Comparison of ENCODE assay signal across 8 cellular contexts in the genomic region with DNA sequence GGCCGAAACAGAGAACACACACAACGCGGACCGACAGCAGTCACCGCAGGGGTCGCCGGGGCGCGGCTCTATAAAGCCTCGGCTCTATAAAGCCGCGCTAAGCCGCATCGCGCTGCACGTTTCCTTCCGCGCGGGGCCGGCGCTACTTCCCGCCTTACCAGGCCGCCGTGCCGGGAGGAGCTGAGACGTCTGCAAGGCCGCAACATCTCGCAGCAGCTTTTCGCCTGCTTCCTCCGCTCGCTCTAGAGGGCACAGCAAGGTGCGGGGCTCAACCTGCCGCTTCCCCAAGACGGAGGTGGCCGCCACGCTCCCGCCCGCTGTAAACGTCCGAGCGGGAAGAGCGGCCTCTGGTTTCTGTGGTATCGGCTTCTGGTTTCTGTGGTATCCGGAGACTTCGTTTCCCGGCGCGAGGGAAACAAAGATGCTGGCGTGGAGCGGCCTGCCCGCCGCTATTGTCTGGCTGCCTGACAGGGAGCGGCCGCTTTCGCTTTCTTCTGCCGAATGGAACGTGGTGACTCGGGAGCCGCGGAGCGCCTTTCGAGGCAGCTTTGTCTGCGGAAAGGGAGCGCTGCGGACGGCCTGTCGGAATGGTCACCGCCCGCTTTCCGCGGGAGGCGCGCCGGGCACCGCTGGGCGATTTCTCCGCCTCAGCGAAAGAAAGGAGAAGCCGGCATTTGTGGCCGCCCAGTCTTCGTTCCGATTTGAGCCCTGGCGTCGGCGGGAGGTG.
DNase-seq lines count a peak whose midpoint lies in the region; ATAC-seq and TF ChIP-seq lines count a peak whose summit lies in the region.

No MANE protein-coding gene starts in this region.

- no peaks in the 10 kb centered on the region for H3F3A ChIP-seq in neural cell (ENCODE audit: insufficient read depth, low read length, poor library complexity, severe bottlenecking)

- TF ChIP-seq EP300 in neural cell (conservative IDR thresholded peaks at IDR 0.05; ENCODE audit: poor library complexity, severe bottlenecking): peak; percentile 46

- H4K20me1 ChIP-seq in neural cell (ENCODE audit: insufficient read depth): no peaks in the 10 kb centered on the region

- peak; percentile 69 for DNase-seq in Caki2 (ENCODE audit: low read depth)
- peak; percentile 88 to 97 (median 93) for DNase-seq in Peyer's patch
- DNase-seq in activated gamma-delta T cell (lab: John Stamatoyannopoulos, UW): peak; percentile 77
- peak; percentile 93 to 95 for DNase-seq in foreskin fibroblast

- peak overlapping the region; percentile 89 for H3K4me3 Mint-ChIP-seq in stimulated activated naive CD8-positive, alpha-beta T cell treated with anti-CD3 and anti-CD28 coated beads, Interleukin-15, Interleukin-2, amounts not matched to agents 100 ng/mL and 50 ng/mL, for 24 hours

- H3K36me3 Mint-ChIP-seq in stimulated activated naive CD8-positive, alpha-beta T cell treated with anti-CD3 and anti-CD28 coated beads, Interleukin-15, Interleukin-2, amounts not matched to agents 100 ng/mL and 50 ng/mL, for 24 hours (ENCODE audit: low read depth): no peaks in the 10 kb centered on the region

- H3K4me2 ChIP-seq in neural cell (ENCODE audit: low read length): peak overlapping the region; percentile 95

- H3K9me3 ChIP-seq in Peyer's patch (no peaks in the 10 kb centered on the region), neural cell (ENCODE audit: low read length) (no peaks in the 10 kb centered on the region)

- peak; percentile 79 for ATAC-seq in GM19397 (IDR thresholded peaks at IDR 0.05; ENCODE audit: unreplicated experiment)
- ATAC-seq in HG03558 (IDR thresholded peaks at IDR 0.05; ENCODE audit: extremely low read depth, unreplicated experiment): peak; percentile 54

- peaks cover 0 to 12% (median 4%) of the 10 kb centered on the region in 4 donors for H3K4me1 ChIP-seq in Peyer's patch

- peak overlapping the region; percentile 98 for H3K9ac ChIP-seq in neural cell (ENCODE audit: low read length)

- H3K27ac Mint-ChIP-seq in stimulated activated naive CD8-positive, alpha-beta T cell treated with anti-CD3 and anti-CD28 coated beads, Interleukin-15, Interleukin-2, amounts not matched to agents 100 ng/mL and 50 ng/mL, for 24 hours: peak overlapping the region; percentile 92

- H3K4me3 ChIP-seq in Peyer's patch (peak overlapping the region; percentile 56 to 84 (median 74)), foreskin fibroblast (ENCODE audit: low read depth in 1 of 2, low read length in 2 of 2) (peak overlapping the region; percentile 64 to 75), neural cell (ENCODE audit: low read length) (peak overlapping the region; percentile 82)

- H3K27ac ChIP-seq in Peyer's patch (peak overlapping the region; percentile 89 to 95 (median 94)), neural cell (ENCODE audit: low read length) (peak overlapping the region; percentile 97)

- peaks cover under 1% of the 10 kb centered on the region for H3K27me3 Mint-ChIP-seq in stimulated activated naive CD8-positive, alpha-beta T cell treated with anti-CD3 and anti-CD28 coated beads, Interleukin-15, Interleukin-2, amounts not matched to agents 100 ng/mL and 50 ng/mL, for 24 hours

- TF ChIP-seq RAD21 in neural cell (conservative IDR thresholded peaks at IDR 0.05): peak; percentile 62

- H3K27me3 ChIP-seq in Peyer's patch (no peaks in the 10 kb centered on the region), neural cell (ENCODE audit: insufficient read depth, low read depth, low read length) (no peaks in the 10 kb centered on the region)

- H3K9me3 Mint-ChIP-seq in stimulated activated naive CD8-positive, alpha-beta T cell treated with anti-CD3 and anti-CD28 coated beads, Interleukin-15, Interleukin-2, amounts not matched to agents 100 ng/mL and 50 ng/mL, for 24 hours: no peaks in the 10 kb centered on the region

- H2AFZ ChIP-seq in neural cell (ENCODE audit: low read depth, low read length): peak overlapping the region; percentile 88

- peaks cover 20% of the 10 kb centered on the region for H3K79me2 ChIP-seq in neural cell (replicated peaks; ENCODE audit: insufficient read depth, low read length)

- TF ChIP-seq CTCF in Peyer's patch (IDR thresholded peaks at IDR 0.05): peak in 1 of 6 experiments; percentile 26
- TF ChIP-seq CTCF in foreskin fibroblast (IDR thresholded peaks at IDR 0.05; ENCODE audit: low read depth, low read length): no peak
- TF ChIP-seq CTCF in neural cell (IDR thresholded peaks at IDR 0.05; ENCODE audit: poor library complexity, severe bottlenecking): peak; percentile 47

- H3K9me2 ChIP-seq in neural cell (ENCODE audit: insufficient read depth, low read length): no peaks in the 10 kb centered on the region

- H3K36me3 ChIP-seq in Peyer's patch (no peaks in the 10 kb centered on the region), neural cell (ENCODE audit: insufficient read depth, low read length) (no peaks in the 10 kb centered on the region)

- H3K4me1 Mint-ChIP-seq in stimulated activated naive CD8-positive, alpha-beta T cell treated with anti-CD3 and anti-CD28 coated beads, Interleukin-15, Interleukin-2, amounts not matched to agents 100 ng/mL and 50 ng/mL, for 24 hours (ENCODE audit: low read depth): peaks cover 60% of the 10 kb centered on the region

- in situ Hi-C loops in Caki2 (cut with HindIII; ENCODE audit: low pct_unique_long_range_greater_than_20kb, low sequenced_read_pairs): no loop called here

- peak; percentile 83 for TF ChIP-seq POLR2A in Peyer's patch (IDR thresholded peaks at IDR 0.05)

TF ChIP-seq in neural cell, 6 proteins besides CTCF, POLR2A, EP300 and RAD21:
- TF ChIP-seq EZH2 (IDR thresholded peaks at IDR 0.05; ENCODE audit: borderline replicate concordance, insufficient read depth, low read length, poor library complexity, severe bottlenecking) (no peak), TAF1 (IDR thresholded peaks at IDR 0.05; ENCODE audit: low read depth) (peak; percentile 97), POLR2AphosphoS5 (IDR thresholded peaks at IDR 0.05) (peak; percentile 99), SMC3 (conservative IDR thresholded peaks at IDR 0.05; ENCODE audit: poor library complexity) (peak; percentile 63), MXI1 (conservative IDR thresholded peaks at IDR 0.05; ENCODE audit: poor library complexity, severe bottlenecking) (peak; percentile 51)
- TF ChIP-seq, protein P1, sequence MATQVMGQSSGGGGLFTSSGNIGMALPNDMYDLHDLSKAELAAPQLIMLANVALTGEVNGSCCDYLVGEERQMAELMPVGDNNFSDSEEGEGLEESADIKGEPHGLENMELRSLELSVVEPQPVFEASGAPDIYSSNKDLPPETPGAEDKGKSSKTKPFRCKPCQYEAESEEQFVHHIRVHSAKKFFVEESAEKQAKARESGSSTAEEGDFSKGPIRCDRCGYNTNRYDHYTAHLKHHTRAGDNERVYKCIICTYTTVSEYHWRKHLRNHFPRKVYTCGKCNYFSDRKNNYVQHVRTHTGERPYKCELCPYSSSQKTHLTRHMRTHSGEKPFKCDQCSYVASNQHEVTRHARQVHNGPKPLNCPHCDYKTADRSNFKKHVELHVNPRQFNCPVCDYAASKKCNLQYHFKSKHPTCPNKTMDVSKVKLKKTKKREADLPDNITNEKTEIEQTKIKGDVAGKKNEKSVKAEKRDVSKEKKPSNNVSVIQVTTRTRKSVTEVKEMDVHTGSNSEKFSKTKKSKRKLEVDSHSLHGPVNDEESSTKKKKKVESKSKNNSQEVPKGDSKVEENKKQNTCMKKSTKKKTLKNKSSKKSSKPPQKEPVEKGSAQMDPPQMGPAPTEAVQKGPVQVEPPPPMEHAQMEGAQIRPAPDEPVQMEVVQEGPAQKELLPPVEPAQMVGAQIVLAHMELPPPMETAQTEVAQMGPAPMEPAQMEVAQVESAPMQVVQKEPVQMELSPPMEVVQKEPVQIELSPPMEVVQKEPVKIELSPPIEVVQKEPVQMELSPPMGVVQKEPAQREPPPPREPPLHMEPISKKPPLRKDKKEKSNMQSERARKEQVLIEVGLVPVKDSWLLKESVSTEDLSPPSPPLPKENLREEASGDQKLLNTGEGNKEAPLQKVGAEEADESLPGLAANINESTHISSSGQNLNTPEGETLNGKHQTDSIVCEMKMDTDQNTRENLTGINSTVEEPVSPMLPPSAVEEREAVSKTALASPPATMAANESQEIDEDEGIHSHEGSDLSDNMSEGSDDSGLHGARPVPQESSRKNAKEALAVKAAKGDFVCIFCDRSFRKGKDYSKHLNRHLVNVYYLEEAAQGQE (IDR thresholded peaks at IDR 0.05; ENCODE audit: borderline replicate concordance): peak; percentile 97

Comparison
In these comparisons a context has a peak if more than half of its experiments do, and no peak if none do; other contexts are left out.
1. Peak in every context shown above with its lines: DNase-seq, ATAC-seq, H3K4me3 ChIP-seq and H3K27ac ChIP-seq.